1 cellular context compared by ENCODE assay signal in genomic region chr19:13774217-13775191, GRCh38.
TF ChIP-seq lines count a peak whose summit lies in the region.

Gene C19orf53, plus strand, starts transcription at chr19:13774456. Its CDS starts 22 bp downstream, at chr19:13774478.

TF ChIP-seq in K562, 482 proteins besides CTCF, POLR2A, EP300 and RAD21 (continued from another document and continues in another):
- TF ChIP-seq ZSCAN32 (CRISPR knock-in tag; IDR thresholded peaks at IDR 0.05), result no peak
- TF ChIP-seq MEF2A (IDR thresholded peaks at IDR 0.05; ENCODE audit: control insufficient read depth, low read depth, low read length), result no peak
- no peak for TF ChIP-seq MECOM (CRISPR knock-in tag; IDR thresholded peaks at IDR 0.05)
- TF ChIP-seq TCF7L2 (IDR thresholded peaks at IDR 0.05; ENCODE audit: low read depth, low read length), result peak; percentile 39; the same call in 1 of the 2 replicates
- peak; percentile 58 to 80; a peak in 2 of 4 replicates for TF ChIP-seq SIN3A (IDR thresholded peaks at IDR 0.05; ENCODE audit: borderline replicate concordance in 2 of 2, control insufficient read depth in 1 of 2, low read depth in 2 of 2, low read length in 2 of 2)
- TF ChIP-seq NCOR1 (IDR thresholded peaks at IDR 0.05), result peak; percentile 86
- TF ChIP-seq ZFP36 (IDR thresholded peaks at IDR 0.05; ENCODE audit: low read depth, low read length, partially characterized antibody), result no peak
- TF ChIP-seq PRMT5 (CRISPR knock-in tag; IDR thresholded peaks at IDR 0.05), result no peak
- TF ChIP-seq ZNF133 (CRISPR knock-in tag; IDR thresholded peaks at IDR 0.05), result no peak
- TF ChIP-seq CCAR2 (IDR thresholded peaks at IDR 0.05; ENCODE audit: low read depth, low read length), result no peak
- peak; percentile 90 for TF ChIP-seq KDM5B (IDR thresholded peaks at IDR 0.05; ENCODE audit: insufficient replicate concordance, low read depth, low read length)
- peak; percentile 88 for TF ChIP-seq POU5F1 (IDR thresholded peaks at IDR 0.05; ENCODE audit: borderline replicate concordance, low read depth, low read length, partially characterized antibody)
- TF ChIP-seq TCFL5 (CRISPR knock-in tag; conservative IDR thresholded peaks at IDR 0.05), result no peak
- TF ChIP-seq PML (IDR thresholded peaks at IDR 0.05; ENCODE audit: low read length), result peak; percentile 86
- no peak for TF ChIP-seq HNRNPL (IDR thresholded peaks at IDR 0.05; ENCODE audit: low read depth, low read length)
- TF ChIP-seq TOE1 (IDR thresholded peaks at IDR 0.05; ENCODE audit: borderline replicate concordance), result peak; percentile 96
- TF ChIP-seq TOE1 (CRISPR knock-in tag; IDR thresholded peaks at IDR 0.05; ENCODE audit: borderline replicate concordance, low read depth), result no peak
- no peak for TF ChIP-seq BRD4 (IDR thresholded peaks at IDR 0.05)
- no peak for TF ChIP-seq ZNF140 (CRISPR knock-in tag; IDR thresholded peaks at IDR 0.05)
- no peak for TF ChIP-seq FOS (IDR thresholded peaks at IDR 0.05; ENCODE audit: extremely low read depth, insufficient read length)
- no peak for TF ChIP-seq TGIF2 (CRISPR knock-in tag; IDR thresholded peaks at IDR 0.05)
- TF ChIP-seq IRF2 (CRISPR knock-in tag; IDR thresholded peaks at IDR 0.05), result no peak
- no peak for TF ChIP-seq SIRT6 (IDR thresholded peaks at IDR 0.05; ENCODE audit: low read depth, low read length)
- TF ChIP-seq TAL1 (IDR thresholded peaks at IDR 0.05), result no peak
- TF ChIP-seq CBX5 (IDR thresholded peaks at IDR 0.05; ENCODE audit: borderline replicate concordance, low read depth), result no peak
- 0 out of 2 replicates have a peak, but pooled peaks have one; percentile 3 for TF ChIP-seq LARP7 (IDR thresholded peaks at IDR 0.05)
- no peak for TF ChIP-seq ZC3H4 (CRISPR knock-in tag; IDR thresholded peaks at IDR 0.05; ENCODE audit: borderline replicate concordance)
- no peak; the same call in none of the 2 replicates for TF ChIP-seq CBX1 (IDR thresholded peaks at IDR 0.05; ENCODE audit: low read depth)
- no peak for TF ChIP-seq MAFF (IDR thresholded peaks at IDR 0.05; ENCODE audit: low read length)
- peak; percentile 35; the same call in 1 of the 2 replicates for TF ChIP-seq HMGXB4 (CRISPR knock-in tag; IDR thresholded peaks at IDR 0.05)
- no peak for TF ChIP-seq SNAPC5 (CRISPR knock-in tag; IDR thresholded peaks at IDR 0.05)
- 0 out of 4 replicates have a peak, but pooled peaks of 1 of the 2 experiments have one; percentile 72 for TF ChIP-seq ZNF639 (CRISPR knock-in tag; conservative IDR thresholded peaks at IDR 0.05 in 1 of 2, IDR thresholded peaks at IDR 0.05 in 1 of 2)
- no peak for TF ChIP-seq YBX1 (IDR thresholded peaks at IDR 0.05)
- no peak for TF ChIP-seq FOXA3 (CRISPR knock-in tag; conservative IDR thresholded peaks at IDR 0.05 in 1 of 2, IDR thresholded peaks at IDR 0.05 in 1 of 2)
- TF ChIP-seq RFX1 (IDR thresholded peaks at IDR 0.05), result peak; percentile 77
- TF ChIP-seq ZNF232 (CRISPR knock-in tag; IDR thresholded peaks at IDR 0.05), result no peak
- no peak for TF ChIP-seq ZNF707 (CRISPR knock-in tag; conservative IDR thresholded peaks at IDR 0.05)
- no peak for TF ChIP-seq CHD7 (IDR thresholded peaks at IDR 0.05; ENCODE audit: low read depth, low read length)
- peak; percentile 34 for TF ChIP-seq VEZF1 (CRISPR knock-in tag; IDR thresholded peaks at IDR 0.05)
- no peak for TF ChIP-seq STAT5B (CRISPR knock-in tag; IDR thresholded peaks at IDR 0.05)
- TF ChIP-seq ETV6 (IDR thresholded peaks at IDR 0.05; ENCODE audit: borderline replicate concordance in 1 of 2, low read depth in 2 of 2, low read length in 1 of 2), result no peak
- no peak for TF ChIP-seq ETV6 (CRISPR knock-in tag; IDR thresholded peaks at IDR 0.05; ENCODE audit: borderline replicate concordance)
- no peak for TF ChIP-seq E4F1 (CRISPR knock-in tag; IDR thresholded peaks at IDR 0.05; ENCODE audit: borderline replicate concordance)
- peak; percentile 73 for TF ChIP-seq TBP (optimal IDR thresholded peaks at IDR 0.05; ENCODE audit: low read depth, low read length)
- TF ChIP-seq PHTF2 (CRISPR knock-in tag; IDR thresholded peaks at IDR 0.05), result no peak
- no peak for TF ChIP-seq HDAC3 (IDR thresholded peaks at IDR 0.05; ENCODE audit: borderline replicate concordance, partially characterized antibody)
- TF ChIP-seq XRCC3 (IDR thresholded peaks at IDR 0.05), result no peak
- peak; percentile 55 to 61; a peak in 2 of 4 replicates for TF ChIP-seq MAZ (CRISPR knock-in tag; conservative IDR thresholded peaks at IDR 0.05 in 1 of 2, IDR thresholded peaks at IDR 0.05 in 1 of 2)
- TF ChIP-seq EZH2 (IDR thresholded peaks at IDR 0.05; ENCODE audit: borderline replicate concordance, low read depth, low read length), result no peak
- no peak for TF ChIP-seq NR0B1 (IDR thresholded peaks at IDR 0.05; ENCODE audit: partially characterized antibody)
